ENCODE assay signal across 18 cellular contexts in the genomic region with DNA sequence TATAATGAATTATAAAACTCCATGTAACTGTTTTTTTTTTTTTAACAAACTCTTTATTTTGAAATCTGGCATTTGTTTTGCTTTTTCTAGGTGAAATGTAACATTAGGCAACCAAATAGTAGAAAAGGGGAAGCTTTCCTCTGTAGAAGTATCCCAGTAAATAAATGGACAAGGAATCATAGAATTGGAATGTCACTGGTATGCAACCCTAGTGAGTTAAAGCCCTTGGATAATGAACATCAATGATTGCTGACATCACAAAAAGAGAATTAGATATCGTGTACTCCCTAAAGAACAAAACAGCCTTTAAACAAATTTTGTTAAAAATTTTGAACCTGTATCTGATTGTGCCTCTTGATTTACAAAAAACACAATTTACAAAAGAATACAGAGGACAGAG.
DNase-seq lines count a peak whose midpoint lies in the region; ATAC-seq and TF ChIP-seq lines count a peak whose summit lies in the region.
"Had no signal": no experiment of that assay in that cellular context is flagged by ENCODE, and none has a peak within 500 bp of the region (broad histone marks: within the 10 kb centered on the region; RNA-seq: fewer than 3 reads in every experiment).

No MANE protein-coding gene starts in this region.

- H3F3A ChIP-seq in PC-3 (ENCODE audit: low read length, unreplicated experiment), result no peaks in the 10 kb centered on the region

- H3K4me3 ChIP-seq in PC-3 (ENCODE audit: low read length), result no peak overlapping the region
- H3K4me3 ChIP-seq in epithelial cell of proximal tubule (ENCODE audit: low read depth, low read length), result no peak overlapping the region
- no peak overlapping the region for H3K4me3 ChIP-seq in osteoblast (ENCODE audit: insufficient read depth, low read length)
- H3K4me3 ChIP-seq: PC-9, vagina had no signal

- H3K79me2 ChIP-seq in PC-3 (ENCODE audit: low read length), result no peaks in the 10 kb centered on the region
- H3K79me2 ChIP-seq in osteoblast (ENCODE audit: insufficient read depth, low read length), result no peaks in the 10 kb centered on the region

- no peaks in the 10 kb centered on the region for H4K20me1 ChIP-seq in PC-3 (ENCODE audit: low read length)
- H4K20me1 ChIP-seq in osteoblast (ENCODE audit: insufficient read depth, low read length), result no peaks in the 10 kb centered on the region

- no peaks in the 10 kb centered on the region for H3K9me2 ChIP-seq in PC-3 (replicated peaks; ENCODE audit: low read length)

- no peak for TF ChIP-seq CTCF in PC-3 (conservative IDR thresholded peaks at IDR 0.05; ENCODE audit: low read depth, low read length)
- no peak for TF ChIP-seq CTCF in epithelial cell of proximal tubule (conservative IDR thresholded peaks at IDR 0.05; ENCODE audit: low read depth, low read length)
- TF ChIP-seq CTCF in osteoblast (IDR thresholded peaks at IDR 0.05; ENCODE audit: extremely low read depth, low read depth, low read length), result no peak

- ATAC-seq in PC-3, result peak; percentile 37; the same call in 1 of the 2 replicates
- ATAC-seq in HG03520 (IDR thresholded peaks at IDR 0.05; ENCODE audit: unreplicated experiment), result no peak
- ATAC-seq: activated CD4-positive, CD25-positive, alpha-beta regulatory T cell treated with anti-CD3 and anti-CD28 coated beads, Interleukin-2, amount 50 U/mL, for 24 hours; naive thymus-derived CD8-positive, alpha-beta T cell had no signal

- peaks cover 32% of the 10 kb centered on the region for H3K4me1 ChIP-seq in PC-3 (ENCODE audit: insufficient read depth, low read length)
- H3K4me1 ChIP-seq in osteoblast (ENCODE audit: insufficient read depth, low read length), result peaks cover 28% of the 10 kb centered on the region
- H3K4me1 ChIP-seq: vagina had no signal

- CTCF ChIA-PET in PC-3 (lab: Charles Lee), result interaction anchor here (0.6 kb wide), 1 partner anchor 170 kb away, joined by 4 read pairs; no protein-coding TSS in a partner anchor

- no peaks in the 10 kb centered on the region for H3K27me3 ChIP-seq in PC-3 (ENCODE audit: low read length)
- H3K27me3 ChIP-seq in osteoblast (ENCODE audit: insufficient read depth, low read length), result no peaks in the 10 kb centered on the region
- H3K27me3 ChIP-seq: vagina had no signal

- BruUV-seq in PC-3 (replicated peaks; lab: Mats Ljungman, UMichigan), result no TSS peak

- POLR2A ChIA-PET in PC-3 (lab: Charles Lee; ENCODE audit: unreplicated experiment), result no interaction called here

- peak; percentile 3 for DNase-seq in CD1c-positive myeloid dendritic cell (ENCODE audit: extremely low spot score)
- DNase-seq in PC-3, result peak; percentile 63
- peak; percentile 76 for DNase-seq in epithelial cell of proximal tubule (ENCODE audit: low read depth)
- DNase-seq in osteoblast (ENCODE audit: insufficient read length, low spot score, missing footprints), result no peak
- no peak for DNase-seq in HPDE6-E6E7 (ENCODE audit: extremely low spot score)
- no peak for DNase-seq in stimulated activated CD4-positive, alpha-beta T cell treated with anti-CD3 and anti-CD28 coated beads, Interleukin-4, amount 100 ng/mL, for 4 hours
- DNase-seq in midbrain (lab: John Stamatoyannopoulos, UW), result no peak
- DNase-seq: activated CD8-positive, alpha-beta memory T cell treated with anti-CD3 and anti-CD28 coated beads, Interleukin-2, amount 50 U/mL, for 48 hours; COR-L47; naive thymus-derived CD8-positive, alpha-beta T cell; NCI-H1105 treated with DMSO at 0.1 percent for 48 hours; NCI-H510A; retina; stimulated activated CD4-positive, alpha-beta T cell treated with anti-CD3 and anti-CD28 coated beads, Interleukin-2, amount 100 ng/mL, for 48 hours had no signal

- intact Hi-C loops in PC-3 (cut with micrococcal nuclease), result loop anchor here (1.0 to 5.0 kb wide), 2 partner anchors 93 to 155 kb away; a partner anchor contains a TSS

- H3K27ac ChIP-seq in PC-3 (ENCODE audit: low read length), result no peak overlapping the region
- no peak overlapping the region for H3K27ac ChIP-seq in osteoblast (ENCODE audit: low read depth, low read length)
- H3K27ac ChIP-seq: PC-9, vagina had no signal

- H3K9me3 ChIP-seq in PC-3 (ENCODE audit: low read length) (no peaks in the 10 kb centered on the region), osteoblast (ENCODE audit: low read depth, low read length) (no peaks in the 10 kb centered on the region)
- H3K9me3 ChIP-seq: vagina had no signal

- H3K4me2 ChIP-seq in PC-3 (ENCODE audit: low read length) (no peak overlapping the region; the same call in 1 of the 2 replicates), osteoblast (ENCODE audit: insufficient read depth, low read length) (peak overlapping the region; percentile 18)
- H3K4me2 ChIP-seq: PC-9 had no signal

- H2AFZ ChIP-seq in PC-3 (ENCODE audit: low read length) (no peak overlapping the region), osteoblast (ENCODE audit: low read length) (no peak overlapping the region)
- H2AFZ ChIP-seq: PC-9 had no signal

- H3K9ac ChIP-seq in PC-3 (ENCODE audit: low read length), result no peak overlapping the region

- H3K36me3 ChIP-seq in PC-3 (ENCODE audit: low read depth, low read length) (no peaks in the 10 kb centered on the region), osteoblast (ENCODE audit: insufficient read depth, low read length) (no peaks in the 10 kb centered on the region)
- H3K36me3 ChIP-seq: vagina had no signal

Comparison
In these comparisons a context has a peak if more than half of its experiments do, and no peak if none do; other contexts are left out.
1. DNase-seq: peak in CD1c-positive myeloid dendritic cell (single experiment), PC-3 (single experiment) and epithelial cell of proximal tubule (single experiment); none in osteoblast (single experiment), HPDE6-E6E7 (single experiment), stimulated activated CD4-positive, alpha-beta T cell treated with anti-CD3 and anti-CD28 coated beads, Interleukin-4, amount 100 ng/mL, for 4 hours (0 of 2) and midbrain (single experiment).